ENCODE assay signal across 1 cellular context in genomic region chr11:9803685-9804413, GRCh38.
A peak's percentile ranks its signal among the peaks of the same experiment; 100 is the strongest.
TF ChIP-seq lines count a peak whose summit lies in the region.

No MANE protein-coding gene starts in this region.

TF ChIP-seq in H1, 55 proteins besides CTCF, POLR2A, EP300 and RAD21:
- TF ChIP-seq NANOG (IDR thresholded peaks at IDR 0.05; ENCODE audit: insufficient read depth, low read depth, low read length, poor library complexity, severe bottlenecking): no peak
- peak; percentile 57; the same call in 1 of the 2 replicates for TF ChIP-seq CEBPB (IDR thresholded peaks at IDR 0.05; ENCODE audit: low read depth, low read length)
TF ChIP-seq in H1: peak in this region for 1.
